Comparison of ENCODE assay signal across 1 cellular context in the genomic region with DNA sequence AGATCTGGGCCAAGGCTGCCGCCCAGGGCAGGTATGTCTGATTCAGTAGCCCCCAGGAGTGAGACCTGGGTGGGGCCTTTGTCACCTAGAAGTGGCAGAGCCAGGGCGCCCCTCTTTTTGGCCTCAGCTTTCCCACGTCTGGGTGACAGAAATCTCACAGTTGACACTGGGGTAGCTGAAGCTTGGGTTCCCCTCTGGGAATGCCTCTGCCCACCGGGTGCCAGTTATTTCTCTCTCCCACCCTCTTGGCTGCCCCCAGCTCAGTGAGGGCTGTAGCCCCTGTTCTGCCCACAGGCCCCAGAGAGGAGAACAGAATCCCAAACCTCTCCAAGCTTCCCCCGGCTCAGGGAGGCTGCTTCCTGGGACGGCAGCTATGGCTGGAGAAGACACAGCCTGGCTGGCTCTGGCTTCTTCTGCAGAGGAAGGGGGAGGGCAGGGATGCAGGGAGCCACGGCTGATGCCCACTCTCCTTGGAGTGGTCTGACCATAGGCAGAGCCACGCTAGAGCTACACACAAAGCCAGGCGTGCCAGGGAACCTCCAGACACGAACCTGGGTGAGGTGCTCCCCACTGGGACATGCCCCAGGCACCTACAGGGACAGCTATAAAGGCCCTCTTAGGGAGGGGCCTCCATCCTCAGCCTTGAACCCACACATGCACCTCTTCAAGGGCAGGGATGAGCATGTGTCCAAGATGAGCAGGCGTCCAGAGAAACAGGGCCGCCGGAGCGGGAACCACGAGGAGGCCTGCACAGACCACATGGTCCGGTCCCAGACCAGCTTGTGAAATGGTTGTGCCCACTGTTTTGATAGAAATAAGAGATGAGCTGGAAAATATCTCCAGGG.
TF ChIP-seq lines count a peak whose summit lies in the region.

No MANE protein-coding gene starts in this region.

TF ChIP-seq in SK-N-SH treated with all-trans-retinoic acid at 6 μM for 48 hours, 23 proteins besides CTCF, POLR2A, EP300 and RAD21 (continued from another document):
- TF ChIP-seq ISL1 (CRISPR knock-in tag; IDR thresholded peaks at IDR 0.05): no peak
- TF ChIP-seq TCF4 (CRISPR knock-in tag; IDR thresholded peaks at IDR 0.05; ENCODE audit: borderline replicate concordance): no peak
- TF ChIP-seq, protein P1, sequence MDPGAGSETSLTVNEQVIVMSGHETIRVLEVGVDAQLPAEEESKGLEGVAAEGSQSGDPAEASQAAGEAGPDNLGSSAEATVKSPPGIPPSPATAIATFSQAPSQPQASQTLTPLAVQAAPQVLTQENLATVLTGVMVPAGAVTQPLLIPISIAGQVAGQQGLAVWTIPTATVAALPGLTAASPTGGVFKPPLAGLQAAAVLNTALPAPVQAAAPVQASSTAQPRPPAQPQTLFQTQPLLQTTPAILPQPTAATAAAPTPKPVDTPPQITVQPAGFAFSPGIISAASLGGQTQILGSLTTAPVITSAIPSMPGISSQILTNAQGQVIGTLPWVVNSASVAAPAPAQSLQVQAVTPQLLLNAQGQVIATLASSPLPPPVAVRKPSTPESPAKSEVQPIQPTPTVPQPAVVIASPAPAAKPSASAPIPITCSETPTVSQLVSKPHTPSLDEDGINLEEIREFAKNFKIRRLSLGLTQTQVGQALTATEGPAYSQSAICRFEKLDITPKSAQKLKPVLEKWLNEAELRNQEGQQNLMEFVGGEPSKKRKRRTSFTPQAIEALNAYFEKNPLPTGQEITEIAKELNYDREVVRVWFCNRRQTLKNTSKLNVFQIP (CRISPR knock-in tag; IDR thresholded peaks at IDR 0.05; ENCODE audit: borderline replicate concordance, low read depth): no peak
- no peak for TF ChIP-seq RARB (CRISPR knock-in tag; IDR thresholded peaks at IDR 0.05)
- TF ChIP-seq ESRRG (CRISPR knock-in tag; IDR thresholded peaks at IDR 0.05): no peak
- no peak for TF ChIP-seq PPARA (CRISPR knock-in tag; IDR thresholded peaks at IDR 0.05; ENCODE audit: borderline replicate concordance)
- TF ChIP-seq ARNTL (CRISPR knock-in tag; IDR thresholded peaks at IDR 0.05; ENCODE audit: borderline replicate concordance, low read depth): no peak
- TF ChIP-seq, protein P2, sequence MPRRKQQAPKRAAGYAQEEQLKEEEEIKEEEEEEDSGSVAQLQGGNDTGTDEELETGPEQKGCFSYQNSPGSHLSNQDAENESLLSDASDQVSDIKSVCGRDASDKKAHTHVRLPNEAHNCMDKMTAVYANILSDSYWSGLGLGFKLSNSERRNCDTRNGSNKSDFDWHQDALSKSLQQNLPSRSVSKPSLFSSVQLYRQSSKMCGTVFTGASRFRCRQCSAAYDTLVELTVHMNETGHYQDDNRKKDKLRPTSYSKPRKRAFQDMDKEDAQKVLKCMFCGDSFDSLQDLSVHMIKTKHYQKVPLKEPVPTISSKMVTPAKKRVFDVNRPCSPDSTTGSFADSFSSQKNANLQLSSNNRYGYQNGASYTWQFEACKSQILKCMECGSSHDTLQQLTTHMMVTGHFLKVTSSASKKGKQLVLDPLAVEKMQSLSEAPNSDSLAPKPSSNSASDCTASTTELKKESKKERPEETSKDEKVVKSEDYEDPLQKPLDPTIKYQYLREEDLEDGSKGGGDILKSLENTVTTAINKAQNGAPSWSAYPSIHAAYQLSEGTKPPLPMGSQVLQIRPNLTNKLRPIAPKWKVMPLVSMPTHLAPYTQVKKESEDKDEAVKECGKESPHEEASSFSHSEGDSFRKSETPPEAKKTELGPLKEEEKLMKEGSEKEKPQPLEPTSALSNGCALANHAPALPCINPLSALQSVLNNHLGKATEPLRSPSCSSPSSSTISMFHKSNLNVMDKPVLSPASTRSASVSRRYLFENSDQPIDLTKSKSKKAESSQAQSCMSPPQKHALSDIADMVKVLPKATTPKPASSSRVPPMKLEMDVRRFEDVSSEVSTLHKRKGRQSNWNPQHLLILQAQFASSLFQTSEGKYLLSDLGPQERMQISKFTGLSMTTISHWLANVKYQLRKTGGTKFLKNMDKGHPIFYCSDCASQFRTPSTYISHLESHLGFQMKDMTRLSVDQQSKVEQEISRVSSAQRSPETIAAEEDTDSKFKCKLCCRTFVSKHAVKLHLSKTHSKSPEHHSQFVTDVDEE (CRISPR knock-in tag; IDR thresholded peaks at IDR 0.05): no peak
- no peak for TF ChIP-seq ZFP3 (CRISPR knock-in tag; IDR thresholded peaks at IDR 0.05)
- TF ChIP-seq SNAI2 (CRISPR knock-in tag; IDR thresholded peaks at IDR 0.05): no peak
- TF ChIP-seq ZC3H10 (CRISPR knock-in tag; IDR thresholded peaks at IDR 0.05): no peak
- TF ChIP-seq BACH2 (CRISPR knock-in tag; IDR thresholded peaks at IDR 0.05; ENCODE audit: borderline replicate concordance): no peak
- TF ChIP-seq ZFP30 (CRISPR knock-in tag; IDR thresholded peaks at IDR 0.05): no peak
- TF ChIP-seq, protein P3, sequence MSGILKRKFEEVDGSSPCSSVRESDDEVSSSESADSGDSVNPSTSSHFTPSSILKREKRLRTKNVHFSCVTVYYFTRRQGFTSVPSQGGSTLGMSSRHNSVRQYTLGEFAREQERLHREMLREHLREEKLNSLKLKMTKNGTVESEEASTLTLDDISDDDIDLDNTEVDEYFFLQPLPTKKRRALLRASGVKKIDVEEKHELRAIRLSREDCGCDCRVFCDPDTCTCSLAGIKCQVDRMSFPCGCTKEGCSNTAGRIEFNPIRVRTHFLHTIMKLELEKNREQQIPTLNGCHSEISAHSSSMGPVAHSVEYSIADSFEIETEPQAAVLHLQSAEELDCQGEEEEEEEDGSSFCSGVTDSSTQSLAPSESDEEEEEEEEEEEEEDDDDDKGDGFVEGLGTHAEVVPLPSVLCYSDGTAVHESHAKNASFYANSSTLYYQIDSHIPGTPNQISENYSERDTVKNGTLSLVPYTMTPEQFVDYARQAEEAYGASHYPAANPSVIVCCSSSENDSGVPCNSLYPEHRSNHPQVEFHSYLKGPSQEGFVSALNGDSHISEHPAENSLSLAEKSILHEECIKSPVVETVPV (CRISPR knock-in tag; IDR thresholded peaks at IDR 0.05): no peak
